In the genomic region with DNA sequence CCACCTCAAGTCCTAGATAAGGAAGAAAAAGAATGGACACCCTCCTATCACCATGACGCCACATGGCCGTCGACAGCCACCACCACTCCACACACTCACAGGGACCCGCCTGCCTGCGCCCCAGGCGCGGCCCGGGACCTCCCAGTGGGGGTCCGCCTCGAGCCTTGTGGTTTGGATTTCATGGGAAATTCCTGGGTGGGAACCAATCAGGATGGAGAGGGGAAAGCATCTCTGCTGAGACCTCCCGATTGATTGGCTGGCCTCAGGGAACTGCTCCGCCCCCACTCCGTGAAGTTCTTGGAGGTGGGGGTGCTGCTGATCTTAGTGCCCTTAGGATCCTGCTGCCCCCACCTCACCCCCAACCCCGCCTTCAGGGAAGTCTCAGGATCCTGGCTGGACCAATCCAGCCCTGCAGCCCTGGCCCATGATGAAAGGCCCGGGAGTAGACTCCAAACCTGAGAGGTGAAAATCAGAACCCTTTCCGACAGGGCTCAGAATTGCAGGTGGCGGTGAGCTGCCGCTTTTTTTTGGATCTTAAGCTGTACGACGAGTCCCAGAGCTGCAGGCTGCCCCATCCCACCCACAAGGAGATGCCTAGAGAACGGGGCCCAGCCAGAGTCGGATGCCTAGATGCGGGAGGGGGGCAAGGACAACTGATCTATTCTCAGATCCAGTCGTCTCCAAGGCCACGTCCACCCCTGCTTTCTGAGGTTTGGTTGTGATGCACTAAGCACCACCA, we compare ENCODE assay signal across 15 cellular contexts. TPM values are rescaled to one million over a fixed set of nuclear protein-coding genes. Genes with fewer than 3 reads are reported as not detected.
DNase-seq lines count a peak whose midpoint lies in the region; ATAC-seq and TF ChIP-seq lines count a peak whose summit lies in the region.
"Had no signal": no experiment of that assay in that cellular context is flagged by ENCODE, and none has a peak within 500 bp of the region (broad histone marks: within the 10 kb centered on the region; RNA-seq: fewer than 3 reads in every experiment).

No MANE protein-coding gene starts in this region.

- intact Hi-C loops in A673 (cut with micrococcal nuclease; ENCODE audit: unreplicated experiment), result loop anchor here (5.0 kb wide), 1 partner anchor 308 kb away; no protein-coding TSS in a partner anchor

- H3K27ac Mint-ChIP-seq in WTC11, result no peak overlapping the region
- no peak overlapping the region for H3K27ac Mint-ChIP-seq in T-cell
- H3K27ac Mint-ChIP-seq: CD4-positive, alpha-beta T cell had no signal

- POLR2A ChIA-PET in WTC11 (lab: Charles Lee), result no interaction called here
- POLR2A ChIA-PET in A673 (lab: Charles Lee; ENCODE audit: low non-redundant PET), result no interaction called here
- POLR2A ChIA-PET in T-cell (lab: Charles Lee), result no interaction called here

- peaks cover 4% of the 10 kb centered on the region for H3K27me3 Mint-ChIP-seq in WTC11 (ENCODE audit: low read depth)
- peaks cover 0 to 1% of the 10 kb centered on the region in 2 donors for H3K27me3 Mint-ChIP-seq in T-cell

- H3K36me3 Mint-ChIP-seq in WTC11, result peaks cover 8% of the 10 kb centered on the region
- no peaks in the 10 kb centered on the region for H3K36me3 Mint-ChIP-seq in T-cell

- H3K27me3 ChIP-seq in osteoblast (ENCODE audit: insufficient read depth, low read length) (peaks cover 15% of the 10 kb centered on the region), A673 (replicated peaks; ENCODE audit: insufficient read depth, low read depth, low read length, poor library complexity) (no peaks in the 10 kb centered on the region)

- H3K9me3 Mint-ChIP-seq in WTC11 (peaks cover 7% of the 10 kb centered on the region), T-cell (no peaks in the 10 kb centered on the region)
- H3K9me3 Mint-ChIP-seq: CD4-positive, alpha-beta T cell had no signal

- H3K4me3 ChIP-seq in osteoblast (ENCODE audit: insufficient read depth, low read length) (no peak overlapping the region), A673 (ENCODE audit: low read depth, low read length, poor library complexity, severe bottlenecking) (no peak overlapping the region)
- H3K4me3 ChIP-seq: GM12878 had no signal

- H3K79me2 ChIP-seq in osteoblast (ENCODE audit: insufficient read depth, low read length), result no peaks in the 10 kb centered on the region

- H2AFZ ChIP-seq in osteoblast (ENCODE audit: low read length), result no peak overlapping the region

- CTCF ChIA-PET in WTC11 (lab: Charles Lee) (interaction anchor here (0.6 to 1.5 kb wide), 2 partner anchors 28 to 199 kb away, joined by 3 to 5 read pairs; no protein-coding TSS in a partner anchor), A673 (lab: Charles Lee) (no interaction called here), T-cell (lab: Charles Lee) (interaction anchor here in 1 of 2 donors (0.6 kb wide), 1 partner anchor 147 kb away, joined by 3 read pairs; no protein-coding TSS in a partner anchor)

- H3K36me3 ChIP-seq in osteoblast (ENCODE audit: insufficient read depth, low read length), result no peaks in the 10 kb centered on the region
- H3K36me3 ChIP-seq in A673 (ENCODE audit: insufficient read depth, low read length, poor library complexity, severe bottlenecking), result no peaks in the 10 kb centered on the region

- no peaks in the 10 kb centered on the region for H4K20me1 ChIP-seq in osteoblast (ENCODE audit: insufficient read depth, low read length)

- peak; percentile 24 for DNase-seq in WTC11 (ENCODE audit: low spot score)
- peak; percentile 77 for DNase-seq in iPS-NIHi11 (ENCODE audit: low spot score)
- DNase-seq in osteoblast (ENCODE audit: insufficient read length, low spot score, missing footprints), result peak; percentile 51
- DNase-seq in A673 (ENCODE audit: low spot score), result no peak
- DNase-seq in COLO829 (ENCODE audit: low spot score), result no peak
- no peak for DNase-seq in T-cell
- DNase-seq in T1000 (lab: John Stamatoyannopoulos, UW), result no peak
- DNase-seq: AML-193; Calu3; CD4-positive, alpha-beta T cell; DMS79 treated with DMSO at 0.1 percent for 48 hours; HCEC 1CT had no signal

- peaks cover 15% of the 10 kb centered on the region for H3K4me1 Mint-ChIP-seq in WTC11
- no peaks in the 10 kb centered on the region for H3K4me1 Mint-ChIP-seq in T-cell

- H3K4me3 Mint-ChIP-seq in WTC11 (no peak overlapping the region), T-cell (no peak overlapping the region)
- H3K4me3 Mint-ChIP-seq: CD4-positive, alpha-beta T cell had no signal

- no peak for TF ChIP-seq CTCF in WTC11 (IDR thresholded peaks at IDR 0.05)
- no peak for TF ChIP-seq CTCF in osteoblast (IDR thresholded peaks at IDR 0.05; ENCODE audit: extremely low read depth, low read depth, low read length)
- no peak for TF ChIP-seq CTCF in A673 (conservative IDR thresholded peaks at IDR 0.05; ENCODE audit: low read depth, low read length)

- no TSS peak for BruUV-seq in A673 (replicated peaks; lab: Mats Ljungman, UMichigan)

- H3K4me2 ChIP-seq in osteoblast (ENCODE audit: insufficient read depth, low read length), result no peak overlapping the region
- H3K4me2 ChIP-seq: KMS-11 had no signal

- ATAC-seq in WTC11, result no peak; the same call in 1 of the 2 replicates
- ATAC-seq in T-cell (replicated peaks in 1 of 4), result no peak
- ATAC-seq: GM12878 had no signal

- H3K9me3 ChIP-seq in osteoblast (ENCODE audit: low read depth, low read length) (peaks cover under 1% of the 10 kb centered on the region), A673 (ENCODE audit: low read depth, low read length, poor library complexity, severe bottlenecking) (no peaks in the 10 kb centered on the region)

- no peaks in the 10 kb centered on the region for H3K4me1 ChIP-seq in osteoblast (ENCODE audit: insufficient read depth, low read length)
- no peaks in the 10 kb centered on the region for H3K4me1 ChIP-seq in A673 (ENCODE audit: insufficient read depth, low read length, poor library complexity, severe bottlenecking)

- H3K27ac ChIP-seq in osteoblast (ENCODE audit: low read depth, low read length) (no peak overlapping the region), A673 (ENCODE audit: low read depth, low read length, poor library complexity, severe bottlenecking) (no peak overlapping the region)
- H3K27ac ChIP-seq: C4-2B, KMS-11 had no signal

TF ChIP-seq in WTC11, 78 proteins besides CTCF, POLR2A, EP300 and RAD21:
- TF ChIP-seq, protein P1, sequence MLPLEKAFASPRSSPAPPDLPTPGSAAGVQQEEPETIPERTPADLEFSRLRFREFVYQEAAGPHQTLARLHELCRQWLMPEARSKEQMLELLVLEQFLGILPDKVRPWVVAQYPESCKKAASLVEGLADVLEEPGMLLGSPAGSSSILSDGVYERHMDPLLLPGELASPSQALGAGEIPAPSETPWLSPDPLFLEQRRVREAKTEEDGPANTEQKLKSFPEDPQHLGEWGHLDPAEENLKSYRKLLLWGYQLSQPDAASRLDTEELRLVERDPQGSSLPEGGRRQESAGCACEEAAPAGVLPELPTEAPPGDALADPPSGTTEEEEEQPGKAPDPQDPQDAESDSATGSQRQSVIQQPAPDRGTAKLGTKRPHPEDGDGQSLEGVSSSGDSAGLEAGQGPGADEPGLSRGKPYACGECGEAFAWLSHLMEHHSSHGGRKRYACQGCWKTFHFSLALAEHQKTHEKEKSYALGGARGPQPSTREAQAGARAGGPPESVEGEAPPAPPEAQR (CRISPR knock-in tag; IDR thresholded peaks at IDR 0.05), result no peak
- TF ChIP-seq NFYB (CRISPR knock-in tag; conservative IDR thresholded peaks at IDR 0.05; ENCODE audit: low read depth), result peak; percentile 57

RNA-seq across cellular contexts. Expression of a gene that starts 29.0 kb away (rescaled TPM):
- total RNA-seq in WTC11 (2021) (9.2 to 10.4 TPM (median 9.4 TPM) in 3 replicates), osteoblast (0.59 and 0.72 TPM in 2 replicates), A673 (2021) (1.7 TPM in 2 replicates), T-cell (under 1 TPM in 2 of 5 donors, not detected in 3; 0.23 to 0.26 TPM)
- total RNA-seq: CD4-positive, alpha-beta T cell had no signal

Comparison
In these comparisons a context has a peak if more than half of its experiments do, and no peak if none do; other contexts are left out.
1. DNase-seq: peak in WTC11 (single experiment), iPS-NIHi11 (single experiment) and osteoblast (single experiment); none in A673 (single experiment), COLO829 (single experiment), T-cell (0 of 34) and T1000 (single experiment).